9 cellular contexts compared by ENCODE assay signal in genomic region chr16:46918905-46919792, GRCh38.
DNase-seq lines count a peak whose midpoint lies in the region; ATAC-seq and TF ChIP-seq lines count a peak whose summit lies in the region.
"Had no signal": no experiment of that assay in that cellular context is flagged by ENCODE, and none has a peak within 500 bp of the region (broad histone marks: within the 10 kb centered on the region; RNA-seq: fewer than 3 reads in every experiment).

No MANE protein-coding gene starts in this region.

- in situ Hi-C loops in KBM-7 (cut with MboI; ENCODE audit: low pct_unique_long_range_greater_than_20kb, low sequenced_read_pairs): loop anchor here (10.0 to 25.0 kb wide), 2 partner anchors 64 to 257 kb away; no protein-coding TSS in a partner anchor

- DNase-seq in left kidney (ENCODE audit: low read depth, low spot score) (peak; percentile 84), KBM-7 (no peak), T1000 (lab: John Stamatoyannopoulos, UW) (no peak)
- DNase-seq in activated CD8-positive, alpha-beta memory T cell treated with anti-CD3 and anti-CD28 coated beads for 24 hours: no peak
- no peak for DNase-seq in activated naive CD4-positive, alpha-beta T cell (lab: John Stamatoyannopoulos, UW)

- peak; percentile 17 for TF ChIP-seq POLR2A in GM18505 (IDR thresholded peaks at IDR 0.05; ENCODE audit: borderline replicate concordance, extremely low read depth, insufficient read depth, insufficient read length)

- ATAC-seq in GM18505 (IDR thresholded peaks at IDR 0.05; ENCODE audit: unreplicated experiment) (peak; percentile 79), GM21526 (IDR thresholded peaks at IDR 0.05; ENCODE audit: low FRiP score, unreplicated experiment) (peak; percentile 87), HG03575 (IDR thresholded peaks at IDR 0.05; ENCODE audit: extremely low read depth, insufficient number of reproducible peaks, low FRiP score, unreplicated experiment) (peak; percentile 83)
- ATAC-seq: right cardiac atrium had no signal
